Comparison of ENCODE assay signal across 22 cellular contexts in genomic region chr4:151703401-151703800, GRCh38.
"Had no signal": no experiment of that assay in that cellular context is flagged by ENCODE, and none has a peak within 500 bp of the region (broad histone marks: within the 10 kb centered on the region; RNA-seq: fewer than 3 reads in every experiment).

No MANE protein-coding gene starts in this region.

- H3K27ac Mint-ChIP-seq: dendritic cell treated with granulocyte-macrophage colony-stimulating factor and Interleukin-4, amounts not matched to agents 40 ng/mL and 50 ng/mL, for 4 days; effector memory CD8-positive, alpha-beta T cell; endodermal cell; mesothelial cell of epicardium; naive B cell had no signal

- DNase-seq: effector CD8-positive, alpha-beta T cell; effector memory CD8-positive, alpha-beta T cell; endodermal cell; erythroblast; esophagus squamous epithelium; foreskin fibroblast; foreskin melanocyte; gastrocnemius medialis; glutamatergic neuron; head of caudate nucleus; heart right ventricle; hippocampal formation; left cardiac atrium; left lung; left ventricle myocardium superior; lower lobe of right lung; mesenchymal stem cell; mucosa of descending colon; naive B cell had no signal

- H3K9me3 Mint-ChIP-seq: dendritic cell treated with granulocyte-macrophage colony-stimulating factor and Interleukin-4, amounts not matched to agents 40 ng/mL and 50 ng/mL, for 4 days; effector memory CD8-positive, alpha-beta T cell; endodermal cell; mesothelial cell of epicardium had no signal

- ATAC-seq: effector memory CD8-positive, alpha-beta T cell; esophagus mucosa; gastrocnemius medialis; heart right ventricle; left cardiac atrium; left lung; left ventricle myocardium superior; lower lobe of right lung; mucosa of descending colon had no signal

- H3K4me3 Mint-ChIP-seq: dendritic cell treated with granulocyte-macrophage colony-stimulating factor and Interleukin-4, amounts not matched to agents 40 ng/mL and 50 ng/mL, for 4 days; effector memory CD8-positive, alpha-beta T cell; endodermal cell; mesothelial cell of epicardium; naive B cell had no signal

- H3K27me3 Mint-ChIP-seq: dendritic cell treated with granulocyte-macrophage colony-stimulating factor and Interleukin-4, amounts not matched to agents 40 ng/mL and 50 ng/mL, for 4 days; effector memory CD8-positive, alpha-beta T cell; naive B cell had no signal

- H3K4me1 Mint-ChIP-seq: naive B cell had no signal
